ENCODE assay signal across 8 cellular contexts in the genomic region with DNA sequence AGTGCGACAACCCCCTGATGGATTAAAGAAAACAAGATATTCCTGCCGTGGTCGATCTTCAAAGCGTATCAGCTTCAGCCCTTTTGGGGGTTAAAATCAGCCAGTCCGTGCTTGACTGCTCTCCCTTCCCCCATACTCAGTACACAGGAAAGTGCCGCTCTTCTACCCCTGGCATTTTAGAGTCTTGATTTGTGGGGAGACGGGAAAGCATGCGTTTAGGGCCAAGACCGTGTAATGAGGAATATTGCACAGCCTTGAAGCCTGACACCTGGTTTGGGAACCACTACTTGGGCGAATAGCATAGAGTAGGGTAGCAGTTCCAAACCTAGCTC. TPM values are rescaled to one million over a fixed set of nuclear protein-coding genes. Genes with fewer than 3 reads are reported as not detected.
DNase-seq lines count a peak whose midpoint lies in the region; ATAC-seq and TF ChIP-seq lines count a peak whose summit lies in the region.

No MANE protein-coding gene starts in this region.

- H3K9ac ChIP-seq in ES-I3 (ENCODE audit: low read depth, low read length) = peak overlapping the region; percentile 68
- peak overlapping the region; percentile 97 for H3K9ac ChIP-seq in OCI-LY3 (ENCODE audit: low read length)
- H3K9ac ChIP-seq in trophoblast cell (ENCODE audit: low read length) = peak overlapping the region; percentile 20

- no peak overlapping the region for H2AK5ac ChIP-seq in trophoblast cell (ENCODE audit: low read length)

- peak overlapping the region; percentile 89 for H4K12ac ChIP-seq in trophoblast cell (ENCODE audit: low read depth, low read length)

- H4K91ac ChIP-seq in trophoblast cell (ENCODE audit: low read depth, low read length) = peak overlapping the region; percentile 60

- no peaks in the 10 kb centered on the region for H3K9me3 ChIP-seq in ES-I3 (ENCODE audit: control insufficient read depth, insufficient read depth, low read length)
- H3K9me3 ChIP-seq in OCI-LY3 (ENCODE audit: insufficient read depth, low read length) = no peaks in the 10 kb centered on the region
- no peaks in the 10 kb centered on the region for H3K9me3 ChIP-seq in trophoblast cell (ENCODE audit: insufficient read depth, low read depth, low read length)

- no peaks in the 10 kb centered on the region for H4K20me1 ChIP-seq in OCI-LY3 (ENCODE audit: insufficient read depth, low read length)

- H3K27me3 ChIP-seq in OCI-LY3 (ENCODE audit: low read depth, low read length) (no peaks in the 10 kb centered on the region), trophoblast cell (ENCODE audit: insufficient read depth, low read length) (no peaks in the 10 kb centered on the region)

- H3K79me2 ChIP-seq in OCI-LY3 (ENCODE audit: low read length) (peaks cover 51% of the 10 kb centered on the region), trophoblast cell (ENCODE audit: control insufficient read depth, insufficient read depth, low read length, poor library complexity) (peaks cover 10% of the 10 kb centered on the region)

- H3K36me3 ChIP-seq in ES-I3 (ENCODE audit: insufficient read depth, low read length) (no peaks in the 10 kb centered on the region), OCI-LY3 (replicated peaks; ENCODE audit: low read depth, low read length) (no peaks in the 10 kb centered on the region), trophoblast cell (ENCODE audit: control insufficient read depth in 1 of 2, insufficient read depth in 2 of 2, low read length in 2 of 2) (no peaks in the 10 kb centered on the region)

- H3K4ac ChIP-seq in trophoblast cell (ENCODE audit: low read depth, low read length) = no peak overlapping the region

- H2BK12ac ChIP-seq in trophoblast cell (ENCODE audit: low read length) = no peak overlapping the region

- H3K79me1 ChIP-seq in trophoblast cell (ENCODE audit: low read length) = peaks cover 11% of the 10 kb centered on the region

- H3K4me1 ChIP-seq in ES-I3 (ENCODE audit: insufficient read depth, low read length) (peaks cover 6% of the 10 kb centered on the region; the same call in 1 of the 2 replicates), OCI-LY3 (ENCODE audit: low read length) (peaks cover 16% of the 10 kb centered on the region), trophoblast cell (ENCODE audit: control insufficient read depth in 1 of 2, insufficient read depth in 2 of 2, low read length in 2 of 2) (peaks cover 7 to 9% of the 10 kb centered on the region in 2 experiments)

- no peak overlapping the region for H2BK120ac ChIP-seq in trophoblast cell (ENCODE audit: insufficient read depth, low read length, poor library complexity)

- H3K14ac ChIP-seq in trophoblast cell (ENCODE audit: low read length) = peak overlapping the region; percentile 65

- H3K23ac ChIP-seq in trophoblast cell (ENCODE audit: low read length) = no peak overlapping the region

- no peak for ATAC-seq in GM19395 (IDR thresholded peaks at IDR 0.05; ENCODE audit: unreplicated experiment)

- H3K27ac ChIP-seq in OCI-LY3 (ENCODE audit: low read length) = peak overlapping the region; percentile 46
- H3K27ac ChIP-seq in trophoblast cell (ENCODE audit: low read depth, low read length) = no peak overlapping the region

- H3K4me2 ChIP-seq in OCI-LY3 (ENCODE audit: low read length) (peak overlapping the region; percentile 99), trophoblast cell (ENCODE audit: low read length) (peak overlapping the region; percentile 94)

- no peak for DNase-seq in epithelial cell of proximal tubule (ENCODE audit: low read depth)
- DNase-seq in trophoblast cell = no peak
- DNase-seq in pons (ENCODE audit: low spot score) = no peak
- DNase-seq in GM19238 (ENCODE audit: insufficient read length, low spot score) = no peak
- no peak for DNase-seq in HuH-7.5 (ENCODE audit: low spot score)

- H4K8ac ChIP-seq in trophoblast cell (ENCODE audit: low read depth, low read length) = peak overlapping the region; percentile 99

- H2AFZ ChIP-seq in OCI-LY3 (ENCODE audit: low read depth, low read length) (peak overlapping the region; percentile 97), trophoblast cell (ENCODE audit: insufficient read depth, low read length, poor library complexity) (peak overlapping the region; percentile 100)

- peak overlapping the region; percentile 95 for H3K4me3 ChIP-seq in OCI-LY3 (ENCODE audit: low read length)
- peak overlapping the region; percentile 96 for H3K4me3 ChIP-seq in epithelial cell of proximal tubule (ENCODE audit: low read depth, low read length)
- H3K4me3 ChIP-seq in trophoblast cell (ENCODE audit: low read depth, low read length) = peak overlapping the region; percentile 94

- no peak overlapping the region for H2BK5ac ChIP-seq in trophoblast cell (ENCODE audit: low read depth, low read length, poor library complexity)

- TF ChIP-seq CTCF in OCI-LY3 (IDR thresholded peaks at IDR 0.05; ENCODE audit: low read depth, low read length) (no peak), epithelial cell of proximal tubule (conservative IDR thresholded peaks at IDR 0.05; ENCODE audit: low read depth, low read length) (no peak)

- no CpG with 5 or more reads among the region's 10 CpGs for WGBS in trophoblast cell (ENCODE audit: extremely low coverage, insufficient coverage, insufficient read length)

- peak overlapping the region; percentile 60 for H3K18ac ChIP-seq in trophoblast cell (ENCODE audit: low read length)

RNA-seq across cellular contexts. Expression of gene EDC3, which starts 0.5 kb away (rescaled TPM):
- total RNA-seq in epithelial cell of proximal tubule = 11.0 and 12.8 TPM in 2 replicates
- polyA plus RNA-seq in trophoblast cell (2013) = 26.6 and 29.8 TPM in 2 replicates

RNA-seq across cellular contexts. Expression of gene CYP1A1, which starts 29.0 kb away (rescaled TPM):
- total RNA-seq in epithelial cell of proximal tubule = 0.14 and 0.52 TPM in 2 replicates
- 1.1 TPM in 2 replicates for polyA plus RNA-seq in trophoblast cell (2013)

RNA-seq across cellular contexts. Expression of gene CYP1A2, which starts 52.3 kb away (rescaled TPM):
- total RNA-seq in epithelial cell of proximal tubule = not detected in 2 replicates
- polyA plus RNA-seq in trophoblast cell (2013) = not detected in 2 replicates

Comparison
In these comparisons a context has a peak if more than half of its experiments do, and no peak if none do; other contexts are left out.
1. H3K9ac ChIP-seq: peak in every context shown above with its lines; median percentile 97 in OCI-LY3; 68 in ES-I3; 20 in trophoblast cell.